8 cellular contexts compared by ENCODE assay signal in genomic region chr7:21426286-21426957, GRCh38. TPM values are rescaled to one million over a fixed set of nuclear protein-coding genes. Genes with fewer than 3 reads are reported as not detected.
DNase-seq lines count a peak whose midpoint lies in the region; ATAC-seq, FAIRE-seq and TF ChIP-seq lines count a peak whose summit lies in the region.

No MANE protein-coding gene starts in this region.

- intact Hi-C loops in gastrocnemius medialis (cut with DNase I; ENCODE audit: low total_unique reads), result loop anchor here (2.0 to 5.0 kb wide), 2 partner anchors 32 to 1756 kb away; partner anchors contain the start of gene NUP42

- no peaks in the 10 kb centered on the region for H3K27me3 ChIP-seq in SJSA1 (replicated peaks)
- H3K27me3 ChIP-seq in gastrocnemius medialis, result no peaks in the 10 kb centered on the region

- H3K4me3 ChIP-seq in SJSA1 (peak overlapping the region; percentile 73), gastrocnemius medialis (peak overlapping the region; percentile 58 to 96 (median 78))

- ATAC-seq in gastrocnemius medialis (no peak), HG03378 (IDR thresholded peaks at IDR 0.05; ENCODE audit: unreplicated experiment) (no peak)

- TF ChIP-seq POLR2A in gastrocnemius medialis (IDR thresholded peaks at IDR 0.05), result no peak

- H3K27ac ChIP-seq in SJSA1 (no peak overlapping the region; the same call in 1 of the 2 replicates), gastrocnemius medialis (peak overlapping the region; percentile 92 to 100 (median 100))

- TF ChIP-seq CTCF in gastrocnemius medialis (IDR thresholded peaks at IDR 0.05 in 4 of 5, conservative IDR thresholded peaks at IDR 0.05 in 1 of 5), result no peak

- FAIRE-seq in frontal cortex (lab: Jason Lieb, UNC), result no peak

- peaks cover 9% of the 10 kb centered on the region; the same call in 1 of the 2 replicates for H3K4me1 ChIP-seq in SJSA1 (replicated peaks)
- H3K4me1 ChIP-seq in gastrocnemius medialis, result peaks cover 28 to 33% of the 10 kb centered on the region in 2 donors

- H3K36me3 ChIP-seq in SJSA1 (peaks cover 13% of the 10 kb centered on the region), gastrocnemius medialis (peaks cover 0 to 5% of the 10 kb centered on the region in 2 donors)

- in situ Hi-C loops in gastrocnemius medialis (cut with MboI; ENCODE audit: low sequenced_read_pairs in 4 of 4), result no loop called here

- DNase-seq in SIG-M5 treated with dmso at 0.1 percent for 504 hours (lab: John Stamatoyannopoulos, UW; ENCODE audit: unreplicated experiment) (peak; percentile 70), SIG-M5 (lab: John Stamatoyannopoulos, UW) (no peak), SJSA1 (ENCODE audit: low read depth in 1 of 2, low spot score in 2 of 2) (no peak), fibroblast of the conjunctiva (ENCODE audit: low read depth) (peak; percentile 5), gastrocnemius medialis (no peak), frontal cortex (ENCODE audit: low spot score in 2 of 2) (no peak), NCI-H1105 treated with DMSO at 0.1 percent for 48 hours (lab: John Stamatoyannopoulos, UW) (no peak)

- H3K9me3 ChIP-seq in SJSA1 (replicated peaks) (no peaks in the 10 kb centered on the region), gastrocnemius medialis (no peaks in the 10 kb centered on the region)

RNA-seq across cellular contexts. Expression of gene SP4, which starts 1.5 kb away (rescaled TPM):
- total RNA-seq in SJSA1 (2014; rRNA removed; shearing (Covaris generic)), result 9.1 and 13.6 TPM in 2 replicates
- total RNA-seq in gastrocnemius medialis (10 to 100 TPM in 1 of 4 donors, 1 to 10 TPM in 3; 8.0 to 13.9 (median 9.5) TPM), frontal cortex (74.6 TPM)

Comparison
In these comparisons a context has a peak if more than half of its experiments do, and no peak if none do; other contexts are left out.
1. DNase-seq: peak in SIG-M5 treated with dmso at 0.1 percent for 504 hours (single experiment) and fibroblast of the conjunctiva (single experiment); none in SIG-M5 (single experiment), SJSA1 (0 of 2), gastrocnemius medialis (0 of 2), frontal cortex (0 of 2) and NCI-H1105 treated with DMSO at 0.1 percent for 48 hours (single experiment).